17 cellular contexts compared by ENCODE assay signal in the genomic region with DNA sequence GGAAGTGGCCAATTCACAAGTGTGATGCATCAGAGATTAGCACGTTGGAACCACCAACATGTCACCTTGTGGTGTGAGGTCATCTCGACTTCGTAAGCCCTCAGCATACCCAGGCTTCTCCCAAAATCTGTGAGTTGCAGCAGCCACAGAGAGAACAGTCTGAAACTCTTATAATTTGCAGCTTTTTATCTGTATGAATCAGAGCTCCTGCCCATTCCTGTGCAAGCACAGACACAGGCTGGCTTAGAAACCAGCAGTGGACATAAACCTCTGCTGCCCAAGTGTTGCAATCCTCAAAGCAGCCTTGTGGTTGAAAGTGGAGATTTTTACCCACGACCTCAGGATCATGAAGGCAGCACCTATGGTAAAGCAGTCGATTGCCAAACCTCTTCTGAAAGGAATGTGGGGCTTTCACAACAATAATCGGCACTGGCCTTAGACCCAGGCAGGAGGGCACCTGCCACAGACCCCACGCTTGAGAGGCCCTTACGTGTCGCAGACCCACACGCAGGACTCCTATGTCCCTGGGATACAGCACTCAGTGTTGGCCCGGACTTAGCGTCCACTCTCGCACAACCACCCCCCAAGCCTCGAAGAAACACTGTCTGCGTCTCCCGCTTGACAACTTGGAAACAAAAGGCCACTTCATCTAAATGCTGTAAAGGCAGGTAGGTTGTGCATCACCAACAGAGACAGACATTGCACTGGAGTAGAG. TPM values are rescaled to one million over a fixed set of nuclear protein-coding genes. Genes with fewer than 3 reads are reported as not detected.
DNase-seq lines count a peak whose midpoint lies in the region; ATAC-seq and TF ChIP-seq lines count a peak whose summit lies in the region.
"Had no signal": no experiment of that assay in that cellular context is flagged by ENCODE, and none has a peak within 500 bp of the region (broad histone marks: within the 10 kb centered on the region; RNA-seq: fewer than 3 reads in every experiment).

No MANE protein-coding gene starts in this region.

- H3K4me1 ChIP-seq in PC-9 (replicated peaks; ENCODE audit: insufficient read depth) (peaks cover 25% of the 10 kb centered on the region), parathyroid adenoma (peaks cover 47% of the 10 kb centered on the region), OCI-LY7 (ENCODE audit: insufficient read depth, low read length, poor library complexity, severe bottlenecking) (no peaks in the 10 kb centered on the region)

- H3K4me3 ChIP-seq in PC-9 = no peak overlapping the region
- H3K4me3 ChIP-seq in fibroblast of mammary gland (ENCODE audit: control insufficient read depth, low read depth, low read length) = no peak overlapping the region
- no peak overlapping the region for H3K4me3 ChIP-seq in parathyroid adenoma (ENCODE audit: low read depth, low read length)
- H3K4me3 ChIP-seq in OCI-LY7 (ENCODE audit: low read depth, low read length, poor library complexity, severe bottlenecking) = no peak overlapping the region
- H3K4me3 ChIP-seq: sigmoid colon, SJSA1 had no signal

- peak; percentile 31 for DNase-seq in ELR (ENCODE audit: low read depth)
- peak in 1 of 2 experiments; percentile 86 for DNase-seq in PC-9
- DNase-seq in fibroblast of mammary gland (ENCODE audit: low read depth) = peak; percentile 69
- DNase-seq in NCI-H2029 (lab: John Stamatoyannopoulos, UW) = no peak
- DNase-seq in OCI-LY7 (ENCODE audit: low spot score) = no peak
- DNase-seq: cortex of kidney, glutamatergic neuron, NCI-H187, NCI-H69, sigmoid colon had no signal

- intact Hi-C loops in PC-9 (cut with micrococcal nuclease; ENCODE audit: unreplicated experiment) = loop anchor here (10.0 kb wide), 1 partner anchor 246 kb away; no protein-coding TSS in a partner anchor
- intact Hi-C loops in OCI-LY7 (cut with micrococcal nuclease; ENCODE audit: unreplicated experiment) = no loop called here

- POLR2A ChIA-PET in PC-9 (lab: Charles Lee; ENCODE audit: unreplicated experiment) (no interaction called here), OCI-LY7 (lab: Charles Lee) (no interaction called here)

- H2AFZ ChIP-seq in PC-9 = no peak overlapping the region
- peak overlapping the region; percentile 84 for H2AFZ ChIP-seq in parathyroid adenoma
- H2AFZ ChIP-seq in OCI-LY7 (ENCODE audit: low read length) = no peak overlapping the region

- H3K79me2 ChIP-seq in PC-9 (ENCODE audit: low read depth) (no peaks in the 10 kb centered on the region), parathyroid adenoma (no peaks in the 10 kb centered on the region), OCI-LY7 (ENCODE audit: insufficient read depth, low read depth, low read length) (no peaks in the 10 kb centered on the region)

- BruUV-seq in PC-9 (replicated peaks; lab: Mats Ljungman, UMichigan) (no TSS peak), OCI-LY7 (replicated peaks; lab: Mats Ljungman, UMichigan) (no TSS peak)

- CTCF ChIA-PET in PC-9 (lab: Charles Lee) = no interaction called here
- CTCF ChIA-PET in OCI-LY7 (lab: Charles Lee; ENCODE audit: unreplicated experiment) = no interaction called here

- H3K4me2 ChIP-seq in PC-9 (peak overlapping the region; percentile 87), parathyroid adenoma (ENCODE audit: low read length) (no peak overlapping the region), OCI-LY7 (ENCODE audit: low read length) (no peak overlapping the region)

- no peaks in the 10 kb centered on the region for H4K20me1 ChIP-seq in PC-9 (ENCODE audit: insufficient read depth)
- H4K20me1 ChIP-seq in OCI-LY7 (ENCODE audit: insufficient read depth, low read length) = no peaks in the 10 kb centered on the region

- H3K9me3 ChIP-seq in PC-9 (ENCODE audit: insufficient read depth, low read depth) (no peaks in the 10 kb centered on the region), parathyroid adenoma (ENCODE audit: control insufficient read depth, low read length) (no peaks in the 10 kb centered on the region), OCI-LY7 (ENCODE audit: low read length) (no peaks in the 10 kb centered on the region)
- H3K9me3 ChIP-seq: sigmoid colon, SJSA1 had no signal

- H3K9me2 ChIP-seq in PC-9 (ENCODE audit: insufficient read depth) (no peaks in the 10 kb centered on the region), OCI-LY7 (ENCODE audit: insufficient read depth, low read length) (no peaks in the 10 kb centered on the region)

- H3K36me3 ChIP-seq in PC-9 (ENCODE audit: low read depth) = no peaks in the 10 kb centered on the region
- H3K36me3 ChIP-seq in parathyroid adenoma (ENCODE audit: control insufficient read depth, insufficient read depth, low read length) = no peaks in the 10 kb centered on the region
- no peaks in the 10 kb centered on the region for H3K36me3 ChIP-seq in OCI-LY7 (ENCODE audit: insufficient read depth, low read length)
- H3K36me3 ChIP-seq: SJSA1 had no signal

- no peak for ATAC-seq in GM19035 (IDR thresholded peaks at IDR 0.05; ENCODE audit: unreplicated experiment)
- no peak for ATAC-seq in activated CD4-positive, CD25-positive, alpha-beta regulatory T cell treated with anti-CD3 and anti-CD28 coated beads, Interleukin-2, amount 50 U/mL, for 24 hours
- ATAC-seq: left ventricle myocardium superior had no signal

- peak overlapping the region; percentile 94 for H3K27ac ChIP-seq in PC-9
- H3K27ac ChIP-seq in parathyroid adenoma = peak overlapping the region; percentile 97
- no peak overlapping the region for H3K27ac ChIP-seq in OCI-LY7 (ENCODE audit: low read depth, low read length, poor library complexity, severe bottlenecking)
- H3K27ac ChIP-seq: sigmoid colon, SJSA1 had no signal

- H3K9ac ChIP-seq in parathyroid adenoma = no peak overlapping the region

- no peaks in the 10 kb centered on the region for H3K27me3 ChIP-seq in PC-9 (ENCODE audit: insufficient read depth, low read depth)
- no peaks in the 10 kb centered on the region for H3K27me3 ChIP-seq in parathyroid adenoma (ENCODE audit: control insufficient read depth, insufficient read depth, low read length)
- H3K27me3 ChIP-seq: sigmoid colon, SJSA1 had no signal

- peaks cover 22% of the 10 kb centered on the region for H3F3A ChIP-seq in PC-9 (ENCODE audit: insufficient read depth, low read depth)

- no peak for TF ChIP-seq CTCF in PC-9 (conservative IDR thresholded peaks at IDR 0.05)
- TF ChIP-seq CTCF in fibroblast of mammary gland (conservative IDR thresholded peaks at IDR 0.05; ENCODE audit: control insufficient read depth, insufficient read depth, low read depth, low read length) = no peak
- TF ChIP-seq CTCF in parathyroid adenoma (IDR thresholded peaks at IDR 0.05) = no peak
- no peak for TF ChIP-seq CTCF in OCI-LY7 (conservative IDR thresholded peaks at IDR 0.05; ENCODE audit: low read length)

RNA-seq across cellular contexts. Expression of gene OSGIN1, which starts 24.5 kb away (rescaled TPM):
- total RNA-seq in PC-9 (2021) (41.3 and 44.8 TPM in 2 replicates), OCI-LY7 (2022) (1.0 and 2.0 TPM in 2 replicates)
- total RNA-seq in OCI-LY7 (2014; rRNA removed; shearing (Covaris generic)) = 0.28 and 0.41 TPM in 2 replicates

RNA-seq across cellular contexts. Expression of gene MLYCD, which starts 29.6 kb away (rescaled TPM):
- 4.7 and 5.5 TPM in 2 replicates for total RNA-seq in PC-9 (2021)
- total RNA-seq in OCI-LY7 (2014; rRNA removed; shearing (Covaris generic)) = 3.2 and 3.5 TPM in 2 replicates
- 10.9 and 11.1 TPM in 2 replicates for total RNA-seq in OCI-LY7 (2022)

RNA-seq across cellular contexts. Expression of gene NECAB2, which starts 39.5 kb away (rescaled TPM):
- total RNA-seq in PC-9 (2021) (0.74 and 1.3 TPM in 2 replicates), OCI-LY7 (2022) (not detected in 2 replicates)
- not detected in 2 replicates for total RNA-seq in OCI-LY7 (2014; rRNA removed; shearing (Covaris generic))
- total RNA-seq: CD8-positive, alpha-beta memory T cell; SJSA1; subcutaneous adipose tissue had no signal

Comparison
In these comparisons a context has a peak if more than half of its experiments do, and no peak if none do; other contexts are left out.
1. DNase-seq: peak in ELR (single experiment) and fibroblast of mammary gland (single experiment); none in NCI-H2029 (single experiment) and OCI-LY7 (single experiment).
2. RNA of gene OSGIN1, which starts 24.5 kb away (total RNA-seq): 41.3 to 44.8 TPM in PC-9; 0.28 to 2.0 TPM in OCI-LY7; every median in the first group is over 10 times any median in the second.